21 cellular contexts compared by ENCODE assay signal in the genomic region with DNA sequence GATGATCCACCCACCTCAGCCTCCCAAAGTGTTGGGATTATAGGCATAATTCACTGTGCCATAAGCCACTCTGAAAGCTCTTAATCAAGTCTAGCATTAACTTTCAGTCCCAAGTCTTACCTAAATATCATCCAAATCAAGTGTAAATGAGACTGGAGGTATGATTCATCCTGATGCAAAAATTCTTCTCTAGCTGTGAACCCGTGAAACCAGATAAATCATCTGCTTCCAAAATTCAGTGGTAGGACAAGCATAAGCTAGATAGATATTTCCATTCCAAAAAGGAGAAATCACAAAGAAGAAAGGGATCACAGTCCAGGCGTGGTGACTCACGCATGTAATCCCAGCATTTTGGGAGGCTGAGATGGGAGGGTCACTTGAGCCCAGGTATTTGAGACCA. TPM values are rescaled to one million over a fixed set of nuclear protein-coding genes. Genes with fewer than 3 reads are reported as not detected.
A peak's percentile ranks its signal among the peaks of the same experiment; 100 is the strongest.
DNase-seq lines count a peak whose midpoint lies in the region; ATAC-seq, FAIRE-seq and TF ChIP-seq lines count a peak whose summit lies in the region.
"Had no signal": no experiment of that assay in that cellular context is flagged by ENCODE, and none has a peak within 500 bp of the region (broad histone marks: within the 10 kb centered on the region; RNA-seq: fewer than 3 reads in every experiment).

No MANE protein-coding gene starts in this region.

- in situ Hi-C loops in transverse colon (cut with MboI; ENCODE audit: low pct_ligation_motif_present in 1 of 4, low pct_unique_long_range_greater_than_20kb in 1 of 4, low sequenced_read_pairs in 3 of 4), result no loop called here

- H3K27ac ChIP-seq in astrocyte (ENCODE audit: low read depth, low read length) (peak overlapping the region; percentile 78), hepatocyte (peak overlapping the region; percentile 83), transverse colon (peak overlapping the region in 3 of 4 donors; percentile 58 to 78 (median 66))

- H3K36me3 Mint-ChIP-seq in activated naive CD4-positive, alpha-beta T cell treated with anti-CD3 and anti-CD28 coated beads, Interleukin-2, amount 10 ng/mL, durations not matched to agents 7 days and 5 days, result peaks cover 40% of the 10 kb centered on the region
- H3K36me3 Mint-ChIP-seq in activated naive CD4-positive, alpha-beta T cell treated with anti-CD3 and anti-CD28 coated beads, Interleukin-2, amount 50 U/mL, for 72 hours, result peaks cover 6 to 24% of the 10 kb centered on the region in 2 donors
- H3K36me3 Mint-ChIP-seq in astrocyte (ENCODE audit: low read depth, unreplicated experiment), result peaks cover 11% of the 10 kb centered on the region

- peak; percentile 84 for FAIRE-seq in astrocyte (lab: Jason Lieb, UNC)
- FAIRE-seq: GM18507 had no signal

- H3K27me3 Mint-ChIP-seq in activated naive CD4-positive, alpha-beta T cell treated with anti-CD3 and anti-CD28 coated beads, Interleukin-2, amount 10 ng/mL, durations not matched to agents 7 days and 5 days, result no peaks in the 10 kb centered on the region
- H3K27me3 Mint-ChIP-seq in astrocyte (ENCODE audit: low read depth, unreplicated experiment), result no peaks in the 10 kb centered on the region
- H3K27me3 Mint-ChIP-seq: CD4-positive, alpha-beta T cell; stimulated activated memory B cell treated with anti-CD40 and anti-IgM and Interleukin-4, amounts not matched to agents 10 μg/mL and 1 μg/mL and 100 μg/mL, for 72 hours; type B pancreatic cell had no signal

- no peaks in the 10 kb centered on the region for H3K9me2 ChIP-seq in hepatocyte (replicated peaks; ENCODE audit: insufficient read depth)

- no peak for DNase-seq in activated naive CD4-positive, alpha-beta T cell treated with anti-CD3 and anti-CD28 coated beads, Interleukin-2, amount 10 ng/mL, durations not matched to agents 7 days and 5 days
- DNase-seq in activated naive CD4-positive, alpha-beta T cell treated with anti-CD3 and anti-CD28 coated beads, Interleukin-2, amount 50 U/mL, for 72 hours (ENCODE audit: low spot score in 2 of 2), result no peak
- DNase-seq in astrocyte (ENCODE audit: low read depth), result peak; percentile 56
- DNase-seq in hepatocyte (ENCODE audit: low spot score), result no peak
- DNase-seq in transverse colon, result no peak
- DNase-seq in dermis blood vessel endothelial cell, result no peak
- no peak for DNase-seq in NOMO-1 treated with DMSO at 0.1 percent for 48 hours (lab: John Stamatoyannopoulos, UW; ENCODE audit: unreplicated experiment)
- DNase-seq: ACHN; CD4-positive, alpha-beta T cell; central memory CD4-positive, alpha-beta T cell; DMS79; effector CD8-positive, alpha-beta T cell; left colon; NCI-H187 treated with DMSO at 0.1 percent for 48 hours; NCI-H446 treated with DMSO at 0.1 percent for 48 hours; SHP77 treated with DMSO at 0.1 percent for 48 hours had no signal

- no peaks in the 10 kb centered on the region for H3K27me3 ChIP-seq in astrocyte (ENCODE audit: insufficient read depth, low read length)
- no peaks in the 10 kb centered on the region for H3K27me3 ChIP-seq in hepatocyte
- H3K27me3 ChIP-seq in transverse colon, result no peaks in the 10 kb centered on the region

- H2AFZ ChIP-seq in astrocyte (ENCODE audit: low read depth, low read length), result no peak overlapping the region
- no peak overlapping the region for H2AFZ ChIP-seq in hepatocyte

- peaks cover 7% of the 10 kb centered on the region for H3K36me3 ChIP-seq in astrocyte (ENCODE audit: insufficient read depth, low read length)
- no peaks in the 10 kb centered on the region for H3K36me3 ChIP-seq in hepatocyte (replicated peaks; ENCODE audit: insufficient read depth, low read depth)
- H3K36me3 ChIP-seq in transverse colon, result no peaks in the 10 kb centered on the region

- no peaks in the 10 kb centered on the region for H3K9me3 Mint-ChIP-seq in activated naive CD4-positive, alpha-beta T cell treated with anti-CD3 and anti-CD28 coated beads, Interleukin-2, amount 10 ng/mL, durations not matched to agents 7 days and 5 days
- H3K9me3 Mint-ChIP-seq in activated naive CD4-positive, alpha-beta T cell treated with anti-CD3 and anti-CD28 coated beads, Interleukin-2, amount 50 U/mL, for 72 hours, result no peaks in the 10 kb centered on the region
- H3K9me3 Mint-ChIP-seq in astrocyte (ENCODE audit: unreplicated experiment), result no peaks in the 10 kb centered on the region
- H3K9me3 Mint-ChIP-seq: CD4-positive, alpha-beta T cell; stimulated activated memory B cell treated with anti-CD40 and anti-IgM and Interleukin-4, amounts not matched to agents 10 μg/mL and 1 μg/mL and 100 μg/mL, for 72 hours; T-helper 1 cell treated with Interleukin-12 subunit alpha and Interleukin-12 subunit beta and Interleukin-4 antibody, amounts not matched to agents 30 μg/mL and 1 μg/mL, for 36 hours; type B pancreatic cell had no signal

- intact Hi-C loops in transverse colon (cut with DNase I; ENCODE audit: low total_unique reads), result no loop called here

- 78% methylated on average over 3 of the region's 3 CpGs for WGBS in hepatocyte (ENCODE audit: low lambda C conversion rate, missing lambda C conversion rate)
- WGBS in transverse colon (ENCODE audit: low coverage in 1 of 2), 2 donors, result 87% methylated on average over 3 of the region's 3 CpGs; no CpG with 5 or more reads in 1 of the 2 donors

- CTCF ChIA-PET in activated naive CD4-positive, alpha-beta T cell treated with anti-CD3 and anti-CD28 coated beads, Interleukin-2, amount 10 ng/mL, durations not matched to agents 7 days and 5 days (lab: Charles Lee), result no interaction called here

- H4K20me1 ChIP-seq in astrocyte (ENCODE audit: insufficient read depth, low read length), result no peaks in the 10 kb centered on the region
- no peaks in the 10 kb centered on the region for H4K20me1 ChIP-seq in hepatocyte (ENCODE audit: insufficient read depth, poor library complexity, severe bottlenecking)

- H3K4me3 Mint-ChIP-seq in activated naive CD4-positive, alpha-beta T cell treated with anti-CD3 and anti-CD28 coated beads, Interleukin-2, amount 10 ng/mL, durations not matched to agents 7 days and 5 days, result no peak overlapping the region
- no peak overlapping the region for H3K4me3 Mint-ChIP-seq in astrocyte (ENCODE audit: unreplicated experiment)
- H3K4me3 Mint-ChIP-seq: CD4-positive, alpha-beta T cell; stimulated activated memory B cell treated with anti-CD40 and anti-IgM and Interleukin-4, amounts not matched to agents 10 μg/mL and 1 μg/mL and 100 μg/mL, for 72 hours; T-helper 1 cell treated with Interleukin-12 subunit alpha and Interleukin-12 subunit beta and Interleukin-4 antibody, amounts not matched to agents 30 μg/mL and 1 μg/mL, for 36 hours; type B pancreatic cell had no signal

- H3K79me2 ChIP-seq in astrocyte (ENCODE audit: insufficient read depth, low read length) (no peaks in the 10 kb centered on the region), hepatocyte (no peaks in the 10 kb centered on the region)

- H3K4me1 Mint-ChIP-seq in activated naive CD4-positive, alpha-beta T cell treated with anti-CD3 and anti-CD28 coated beads, Interleukin-2, amount 10 ng/mL, durations not matched to agents 7 days and 5 days, result peaks cover 30% of the 10 kb centered on the region
- H3K4me1 Mint-ChIP-seq in astrocyte (ENCODE audit: low read depth, unreplicated experiment), result peaks cover 6% of the 10 kb centered on the region

- no peak for ATAC-seq in activated naive CD4-positive, alpha-beta T cell treated with anti-CD3 and anti-CD28 coated beads, Interleukin-2, amount 50 U/mL, for 72 hours
- no peak for ATAC-seq in GM21360 (IDR thresholded peaks at IDR 0.05; ENCODE audit: unreplicated experiment)
- ATAC-seq: stimulated activated memory B cell treated with anti-CD40 and anti-IgM and Interleukin-4, amounts not matched to agents 10 μg/mL and 1 μg/mL and 100 μg/mL, for 72 hours had no signal

- no peak overlapping the region for H3K9ac ChIP-seq in astrocyte (ENCODE audit: low read length)

- TF ChIP-seq EP300 in transverse colon (IDR thresholded peaks at IDR 0.05; ENCODE audit: low read depth), result no peak

- no peak for TF ChIP-seq POLR2A in transverse colon (IDR thresholded peaks at IDR 0.05)

- H3K4me2 ChIP-seq in astrocyte (ENCODE audit: low read length) (no peak overlapping the region), hepatocyte (no peak overlapping the region)

- H3K27ac Mint-ChIP-seq in activated naive CD4-positive, alpha-beta T cell treated with anti-CD3 and anti-CD28 coated beads, Interleukin-2, amount 10 ng/mL, durations not matched to agents 7 days and 5 days, result peak overlapping the region; percentile 55
- H3K27ac Mint-ChIP-seq in activated naive CD4-positive, alpha-beta T cell treated with anti-CD3 and anti-CD28 coated beads, Interleukin-2, amount 50 U/mL, for 72 hours, result no peak overlapping the region
- H3K27ac Mint-ChIP-seq in astrocyte (ENCODE audit: unreplicated experiment), result no peak overlapping the region
- H3K27ac Mint-ChIP-seq: stimulated activated memory B cell treated with anti-CD40 and anti-IgM and Interleukin-4, amounts not matched to agents 10 μg/mL and 1 μg/mL and 100 μg/mL, for 72 hours had no signal

- TF ChIP-seq CTCF in astrocyte (IDR thresholded peaks at IDR 0.05; ENCODE audit: insufficient read depth, low read depth, low read length), result no peak
- no peak for TF ChIP-seq CTCF in hepatocyte (IDR thresholded peaks at IDR 0.05; ENCODE audit: poor library complexity)
- TF ChIP-seq CTCF in transverse colon (IDR thresholded peaks at IDR 0.05), result no peak

- H3K4me3 ChIP-seq in astrocyte (ENCODE audit: insufficient read depth, low read depth, low read length) (no peak overlapping the region), hepatocyte (no peak overlapping the region), transverse colon (no peak overlapping the region)

- H3K9me3 ChIP-seq in astrocyte (ENCODE audit: insufficient read depth, low read depth, low read length) (no peaks in the 10 kb centered on the region), hepatocyte (ENCODE audit: low read depth) (no peaks in the 10 kb centered on the region), transverse colon (no peaks in the 10 kb centered on the region)

- H3K4me1 ChIP-seq in astrocyte (ENCODE audit: insufficient read depth, low read length), result peaks cover 9% of the 10 kb centered on the region
- no peaks in the 10 kb centered on the region for H3K4me1 ChIP-seq in hepatocyte (ENCODE audit: insufficient read depth)
- no peaks in the 10 kb centered on the region for H3K4me1 ChIP-seq in transverse colon

RNA-seq across cellular contexts. Expression of gene TBC1D25, which starts 8.8 kb away (rescaled TPM):
- total RNA-seq in activated naive CD4-positive, alpha-beta T cell treated with anti-CD3 and anti-CD28 coated beads, Interleukin-2, amount 50 U/mL, for 72 hours, result 10 to 100 TPM; 18.8 to 22.2 TPM
- 13.1 and 13.6 TPM in 2 replicates for total RNA-seq in astrocyte
- total RNA-seq in hepatocyte, result 3.0 and 4.5 TPM in 2 replicates
- polyA plus RNA-seq in hepatocyte, result 11.0 and 11.2 TPM in 2 replicates
- total RNA-seq in transverse colon, result 10 to 100 TPM in 3 of 4 donors, 1 to 10 TPM in 1; 8.1 to 27.7 (median 13.3) TPM
- 7.8 and 11.6 TPM in 2 replicates for total RNA-seq in dermis blood vessel endothelial cell

RNA-seq across cellular contexts. Expression of gene EBP, which starts 9.1 kb away (rescaled TPM):
- 100 to 1,000 TPM; 107 to 176 TPM for total RNA-seq in activated naive CD4-positive, alpha-beta T cell treated with anti-CD3 and anti-CD28 coated beads, Interleukin-2, amount 50 U/mL, for 72 hours
- total RNA-seq in astrocyte (50.0 and 66.0 TPM in 2 replicates), hepatocyte (225 and 235 TPM in 2 replicates), transverse colon (10 to 100 TPM; 19.9 to 88.7 (median 67.6) TPM), dermis blood vessel endothelial cell (118 and 126 TPM in 2 replicates)
- 286 and 390 TPM in 2 replicates for polyA plus RNA-seq in hepatocyte

RNA-seq across cellular contexts. Expression of gene PORCN, which starts 21.9 kb away (rescaled TPM):
- total RNA-seq in activated naive CD4-positive, alpha-beta T cell treated with anti-CD3 and anti-CD28 coated beads, Interleukin-2, amount 50 U/mL, for 72 hours, result 10 to 100 TPM; 10.7 to 11.8 TPM
- total RNA-seq in astrocyte, result 30.3 and 30.5 TPM in 2 replicates
- total RNA-seq in hepatocyte, result 3.8 and 12.8 TPM in 2 replicates
- polyA plus RNA-seq in hepatocyte, result 7.6 and 7.9 TPM in 2 replicates
- total RNA-seq in transverse colon, result 10 to 100 TPM in 1 of 4 donors, 1 to 10 TPM in 3; 1.5 to 10.1 (median 8.2) TPM
- total RNA-seq in dermis blood vessel endothelial cell, result 4.9 and 7.0 TPM in 2 replicates

RNA-seq across cellular contexts. Expression of gene RBM3, which starts 43.5 kb away (rescaled TPM):
- total RNA-seq in activated naive CD4-positive, alpha-beta T cell treated with anti-CD3 and anti-CD28 coated beads, Interleukin-2, amount 50 U/mL, for 72 hours, result 100 to 1,000 TPM; 171 to 256 TPM
- 264 and 265 TPM in 2 replicates for total RNA-seq in astrocyte
- total RNA-seq in hepatocyte, result 98.6 and 135 TPM in 2 replicates
- 64.8 and 102 TPM in 2 replicates for polyA plus RNA-seq in hepatocyte
- 100 to 1,000 TPM in 3 of 4 donors, 10 to 100 TPM in 1; 65.7 to 157 (median 127) TPM for total RNA-seq in transverse colon
- 121 and 148 TPM in 2 replicates for total RNA-seq in dermis blood vessel endothelial cell

RNA-seq across cellular contexts. Expression of gene FTSJ1, which starts 54.7 kb away (rescaled TPM):
- 10 to 100 TPM; 58.4 to 76.6 TPM for total RNA-seq in activated naive CD4-positive, alpha-beta T cell treated with anti-CD3 and anti-CD28 coated beads, Interleukin-2, amount 50 U/mL, for 72 hours
- 64.4 and 73.5 TPM in 2 replicates for total RNA-seq in astrocyte
- 43.8 and 49.5 TPM in 2 replicates for total RNA-seq in hepatocyte
- polyA plus RNA-seq in hepatocyte, result 38.4 and 41.9 TPM in 2 replicates
- 10 to 100 TPM; 15.3 to 33.2 (median 31.1) TPM for total RNA-seq in transverse colon
- 45.1 and 56.7 TPM in 2 replicates for total RNA-seq in dermis blood vessel endothelial cell
